2 cellular contexts compared by ENCODE assay signal in the genomic region with DNA sequence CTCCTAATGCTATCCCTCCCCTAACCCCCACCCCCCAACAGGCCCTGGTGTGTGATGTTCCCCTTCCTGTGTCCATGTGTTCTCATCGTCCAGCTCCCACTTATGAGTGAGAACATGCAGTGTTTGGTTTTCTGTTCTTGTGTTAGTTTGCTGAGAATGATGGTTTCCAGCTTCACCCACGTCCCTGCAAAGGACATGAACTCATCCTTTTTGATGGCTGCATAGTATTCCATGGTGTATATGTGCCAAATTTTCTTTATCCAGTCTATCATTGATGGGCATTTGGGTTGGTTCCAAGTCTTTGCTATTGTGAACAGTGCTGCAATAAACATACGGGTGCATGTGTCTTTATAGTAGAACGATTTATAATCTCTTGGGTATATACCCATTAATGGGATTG. TPM values are rescaled to one million over a fixed set of nuclear protein-coding genes. Genes with fewer than 3 reads are reported as not detected.
"Had no signal": no experiment of that assay in that cellular context is flagged by ENCODE, and none has a peak within 500 bp of the region (broad histone marks: within the 10 kb centered on the region; RNA-seq: fewer than 3 reads in every experiment).

No MANE protein-coding gene starts in this region.

RNA-seq across cellular contexts. Expression of gene KCNJ8, which starts 15.2 kb away (rescaled TPM):
- total RNA-seq: G401, GM12878 had no signal
- polyA plus RNA-seq: GM12878 had no signal
